ENCODE assay signal across 21 cellular contexts in the genomic region with DNA sequence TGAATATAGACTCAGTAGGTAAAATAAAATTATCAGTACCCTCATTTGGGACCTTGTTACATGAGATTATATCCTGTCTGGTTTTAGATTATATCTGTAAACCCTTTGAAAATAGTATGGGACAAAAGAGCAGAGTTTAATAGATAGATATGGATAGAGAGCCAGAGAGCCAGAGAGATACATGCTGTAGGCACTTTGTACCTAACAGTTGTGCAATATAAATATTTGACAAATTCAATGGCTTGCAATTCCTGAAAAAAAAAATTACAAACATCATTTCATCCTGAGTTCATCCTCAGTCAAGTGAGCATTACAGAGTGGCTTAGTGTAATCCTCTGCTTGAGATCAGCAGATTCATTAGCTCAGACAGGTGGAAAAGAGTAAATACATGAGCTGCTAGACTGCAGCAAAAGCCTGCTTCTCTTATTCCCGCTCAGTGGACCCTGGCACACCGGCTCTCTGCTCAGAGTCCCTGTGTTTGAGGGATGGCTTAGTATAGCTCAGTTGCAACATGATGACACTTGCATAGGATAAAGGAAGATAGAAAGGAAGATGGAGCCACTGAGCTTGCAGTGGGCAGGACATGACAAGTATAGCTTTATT.
"Had no signal": no experiment of that assay in that cellular context is flagged by ENCODE, and none has a peak within 500 bp of the region (broad histone marks: within the 10 kb centered on the region; RNA-seq: fewer than 3 reads in every experiment).

No MANE protein-coding gene starts in this region.

- H3K27me3 Mint-ChIP-seq: stimulated activated naive B cell treated with anti-CD40 and anti-IgM and Interleukin-4, amounts not matched to agents 10 μg/mL and 1 μg/mL and 100 μg/mL, for 72 hours; stimulated activated naive CD8-positive, alpha-beta T cell treated with anti-CD3 and anti-CD28 coated beads, Interleukin-15, amount 100 ng/mL, for 72 hours had no signal

- H3K4me3 ChIP-seq: colonic mucosa, esophagus squamous epithelium, gastroesophageal sphincter, mucosa of descending colon, ovary, spleen, testis, tibial nerve had no signal

- H3K27ac Mint-ChIP-seq: natural killer cell; progenitor cell of endocrine pancreas; stimulated activated naive CD8-positive, alpha-beta T cell treated with anti-CD3 and anti-CD28 coated beads, Interleukin-15, amount 100 ng/mL, for 72 hours had no signal

- H3K27ac ChIP-seq: colonic mucosa, esophagus squamous epithelium, gastroesophageal sphincter, ovary, spleen, testis, tibial nerve had no signal

- H3K4me1 Mint-ChIP-seq: natural killer cell; neural crest cell; stimulated activated naive B cell treated with anti-CD40 and anti-IgM and Interleukin-4, amounts not matched to agents 10 μg/mL and 1 μg/mL and 100 μg/mL, for 72 hours; stimulated activated naive CD8-positive, alpha-beta T cell treated with anti-CD3 and anti-CD28 coated beads, Interleukin-15, amount 100 ng/mL, for 72 hours had no signal

- H3K36me3 Mint-ChIP-seq: natural killer cell; stimulated activated naive B cell treated with anti-CD40 and anti-IgM and Interleukin-4, amounts not matched to agents 10 μg/mL and 1 μg/mL and 100 μg/mL, for 72 hours had no signal

- H3K4me3 Mint-ChIP-seq: natural killer cell; neural crest cell; stimulated activated naive B cell treated with anti-CD40 and anti-IgM and Interleukin-4, amounts not matched to agents 10 μg/mL and 1 μg/mL and 100 μg/mL, for 72 hours; stimulated activated naive CD8-positive, alpha-beta T cell treated with anti-CD3 and anti-CD28 coated beads, Interleukin-15, amount 100 ng/mL, for 72 hours had no signal

- DNase-seq: colonic mucosa; dermis blood vessel endothelial cell; esophagus squamous epithelium; foreskin fibroblast; glutamatergic neuron; mammary epithelial cell; mucosa of descending colon; natural killer cell; nucleus accumbens; ovary; spleen; stimulated activated CD4-positive, alpha-beta T cell treated with anti-CD3 and anti-CD28 coated beads, Interleukin-2, amount 100 ng/mL, for 24 hours; stimulated activated CD4-positive, alpha-beta T cell treated with anti-CD3 and anti-CD28 coated beads, Interleukin-4, amount 100 ng/mL, for 4 hours; stimulated activated naive B cell treated with anti-CD40 and anti-IgM and Interleukin-4, amounts not matched to agents 10 μg/mL and 1 μg/mL and 100 μg/mL, for 72 hours; stimulated activated naive CD8-positive, alpha-beta T cell treated with anti-CD3 and anti-CD28 coated beads, Interleukin-15, amount 100 ng/mL, for 72 hours; testis had no signal

- ATAC-seq: gastroesophageal sphincter; mucosa of descending colon; natural killer cell; sciatic nerve; stimulated activated naive CD8-positive, alpha-beta T cell treated with anti-CD3 and anti-CD28 coated beads, Interleukin-15, amount 100 ng/mL, for 72 hours had no signal

- H3K36me3 ChIP-seq: colonic mucosa, esophagus squamous epithelium, gastroesophageal sphincter, ovary, spleen, tibial nerve had no signal

- H3K9me3 ChIP-seq: colonic mucosa, ovary, testis had no signal

- H3K4me1 ChIP-seq: colonic mucosa, esophagus squamous epithelium, gastroesophageal sphincter, spleen, testis, tibial nerve had no signal

- H3K27me3 ChIP-seq: colonic mucosa, esophagus squamous epithelium, gastroesophageal sphincter, ovary, spleen, testis, tibial nerve had no signal
